ENCODE assay signal across 22 cellular contexts in the genomic region with DNA sequence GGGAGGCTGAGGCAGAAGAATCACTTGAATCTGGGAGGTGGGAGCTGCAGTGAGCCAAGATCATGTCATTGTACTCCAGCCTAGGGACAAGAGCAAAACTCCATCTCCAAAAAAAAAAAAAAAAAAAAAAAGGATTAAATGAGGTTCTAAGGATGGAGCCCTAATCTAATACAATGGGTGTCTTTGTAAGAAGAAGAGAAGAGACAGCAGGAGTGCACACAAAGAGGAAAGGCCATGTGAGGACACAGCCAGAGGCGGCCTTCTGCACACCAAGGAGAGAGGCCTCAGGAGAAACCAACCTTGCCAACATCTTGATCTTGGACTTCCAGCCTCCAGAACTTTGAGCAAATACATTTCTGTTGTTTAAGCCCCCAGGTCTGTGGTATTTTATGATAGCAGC.
A peak's percentile ranks its signal among the peaks of the same experiment; 100 is the strongest.
DNase-seq lines count a peak whose midpoint lies in the region; ATAC-seq lines count a peak whose summit lies in the region.
"Had no signal": no experiment of that assay in that cellular context is flagged by ENCODE, and none has a peak within 500 bp of the region (broad histone marks: within the 10 kb centered on the region; RNA-seq: fewer than 3 reads in every experiment).

No MANE protein-coding gene starts in this region.

- no peaks in the 10 kb centered on the region for H3K36me3 Mint-ChIP-seq in T-helper 2 cell treated with Interferon-gamma antibody and Interleukin-4, amounts not matched to agents 5 μg/mL and 100 μg/mL, for 36 hours (ENCODE audit: low read depth)
- no peaks in the 10 kb centered on the region for H3K36me3 Mint-ChIP-seq in stimulated activated naive B cell treated with anti-CD40 and anti-IgM and Interleukin-4, amounts not matched to agents 10 μg/mL and 1 μg/mL and 100 μg/mL, for 72 hours

- DNase-seq in T-helper 2 cell treated with Interferon-gamma antibody and Interleukin-4, amounts not matched to agents 5 μg/mL and 100 μg/mL, for 36 hours (ENCODE audit: low spot score): no peak
- DNase-seq in T-helper 2 cell (no peak), COLO829 (ENCODE audit: low spot score) (peak; percentile 49), foreskin melanocyte (peak; percentile 60), NCI-H526 (lab: John Stamatoyannopoulos, UW) (no peak), left cardiac atrium (no peak)
- DNase-seq in stimulated activated naive B cell treated with anti-CD40 and anti-IgM and Interleukin-4, amounts not matched to agents 10 μg/mL and 1 μg/mL and 100 μg/mL, for 72 hours: no peak
- DNase-seq in activated T-cell treated with anti-CD3 and anti-CD28 coated beads, Interleukin-2, amount 50 U/mL, for 1 hour: no peak
- DNase-seq: 8988T, AML-193, Caco-2, DMS 273 treated with DMSO at 0.1 percent for 48 hours, DMS79 treated with DMSO at 0.1 percent for 48 hours, H7, HFFc6, Karpas-422, NCI-H1417, NCI-H1694 treated with DMSO at 0.1 percent for 48 hours, NCI-H446, NCI-H526 treated with DMSO at 0.1 percent for 48 hours, OCI-M1 had no signal

- H3K4me3 Mint-ChIP-seq in T-helper 2 cell treated with Interferon-gamma antibody and Interleukin-4, amounts not matched to agents 5 μg/mL and 100 μg/mL, for 36 hours: peak overlapping the region; percentile 29
- no peak overlapping the region for H3K4me3 Mint-ChIP-seq in stimulated activated naive B cell treated with anti-CD40 and anti-IgM and Interleukin-4, amounts not matched to agents 10 μg/mL and 1 μg/mL and 100 μg/mL, for 72 hours
- H3K4me3 Mint-ChIP-seq: HFFc6 had no signal

- intact Hi-C loops in left cardiac atrium (cut with DNase I): no loop called here

- H3K4me1 Mint-ChIP-seq in T-helper 2 cell treated with Interferon-gamma antibody and Interleukin-4, amounts not matched to agents 5 μg/mL and 100 μg/mL, for 36 hours (ENCODE audit: low read depth): peaks cover 34% of the 10 kb centered on the region
- peaks cover 23 to 32% of the 10 kb centered on the region in 2 donors for H3K4me1 Mint-ChIP-seq in stimulated activated naive B cell treated with anti-CD40 and anti-IgM and Interleukin-4, amounts not matched to agents 10 μg/mL and 1 μg/mL and 100 μg/mL, for 72 hours

- H3K27ac Mint-ChIP-seq in T-helper 2 cell treated with Interferon-gamma antibody and Interleukin-4, amounts not matched to agents 5 μg/mL and 100 μg/mL, for 36 hours: peak overlapping the region; percentile 92
- peak overlapping the region; percentile 44 for H3K27ac Mint-ChIP-seq in stimulated activated naive B cell treated with anti-CD40 and anti-IgM and Interleukin-4, amounts not matched to agents 10 μg/mL and 1 μg/mL and 100 μg/mL, for 72 hours
- H3K27ac Mint-ChIP-seq: HFFc6 had no signal

- H3K27me3 Mint-ChIP-seq in T-helper 2 cell treated with Interferon-gamma antibody and Interleukin-4, amounts not matched to agents 5 μg/mL and 100 μg/mL, for 36 hours (ENCODE audit: low read depth): no peaks in the 10 kb centered on the region
- no peaks in the 10 kb centered on the region for H3K27me3 Mint-ChIP-seq in stimulated activated naive B cell treated with anti-CD40 and anti-IgM and Interleukin-4, amounts not matched to agents 10 μg/mL and 1 μg/mL and 100 μg/mL, for 72 hours

- ATAC-seq in stimulated activated naive B cell treated with anti-CD40 and anti-IgM and Interleukin-4, amounts not matched to agents 10 μg/mL and 1 μg/mL and 100 μg/mL, for 72 hours (replicated peaks): no peak
- no peak for ATAC-seq in left cardiac atrium
- ATAC-seq: GM12878 had no signal

- H3K9me3 Mint-ChIP-seq in T-helper 2 cell treated with Interferon-gamma antibody and Interleukin-4, amounts not matched to agents 5 μg/mL and 100 μg/mL, for 36 hours: no peaks in the 10 kb centered on the region
- peaks cover 0 to 1% of the 10 kb centered on the region in 2 donors for H3K9me3 Mint-ChIP-seq in stimulated activated naive B cell treated with anti-CD40 and anti-IgM and Interleukin-4, amounts not matched to agents 10 μg/mL and 1 μg/mL and 100 μg/mL, for 72 hours

Comparison
In these comparisons a context has a peak if more than half of its experiments do, and no peak if none do; other contexts are left out.
1. DNase-seq: peak in COLO829 (single experiment) and foreskin melanocyte (single experiment); none in T-helper 2 cell treated with Interferon-gamma antibody and Interleukin-4, amounts not matched to agents 5 μg/mL and 100 μg/mL, for 36 hours (single experiment), T-helper 2 cell (0 of 5), stimulated activated naive B cell treated with anti-CD40 and anti-IgM and Interleukin-4, amounts not matched to agents 10 μg/mL and 1 μg/mL and 100 μg/mL, for 72 hours (single experiment), activated T-cell treated with anti-CD3 and anti-CD28 coated beads, Interleukin-2, amount 50 U/mL, for 1 hour (single experiment), NCI-H526 (0 of 2) and left cardiac atrium (single experiment).